ENCODE assay signal across 8 cellular contexts in genomic region chrX:53682885-53683555, GRCh38. TPM values are rescaled to one million over a fixed set of nuclear protein-coding genes. Genes with fewer than 3 reads are reported as not detected.
DNase-seq lines count a peak whose midpoint lies in the region; ATAC-seq and TF ChIP-seq lines count a peak whose summit lies in the region.

No MANE protein-coding gene starts in this region.

- H3K27me3 Mint-ChIP-seq in brain, result peaks cover 9% of the 10 kb centered on the region

- peak overlapping the region; percentile 97 for H3K9ac ChIP-seq in KMS-11

- H3K9me3 ChIP-seq in SJSA1 (replicated peaks), result no peaks in the 10 kb centered on the region

- no peak overlapping the region for H2AFZ ChIP-seq in KMS-11 (ENCODE audit: low read depth)

- peak overlapping the region; percentile 89 to 98 (median 98) for H3K27ac Mint-ChIP-seq in brain
- H3K27ac Mint-ChIP-seq in stimulated activated effector memory CD8-positive, alpha-beta T cell treated with anti-CD3 and anti-CD28 coated beads, Interleukin-12 subunit alpha, Interleukin-12 subunit beta, amount 100 ng/mL, for 72 hours, result peak overlapping the region; percentile 98

- no peaks in the 10 kb centered on the region for H4K20me1 ChIP-seq in KMS-11 (ENCODE audit: insufficient read depth)

- DNase-seq in DMS79 treated with DMSO at 0.1 percent for 48 hours (lab: John Stamatoyannopoulos, UW) (peak; percentile 8), SJSA1 (ENCODE audit: low read depth in 1 of 2, low spot score in 2 of 2) (peak; percentile 43 to 48), kidney tubule cell (ENCODE audit: low spot score) (peak; percentile 62), DMS153 (lab: John Stamatoyannopoulos, UW) (no peak)
- DNase-seq in stimulated activated effector memory CD8-positive, alpha-beta T cell treated with anti-CD3 and anti-CD28 coated beads, Interleukin-12 subunit alpha, Interleukin-12 subunit beta, amount 100 ng/mL, for 72 hours (ENCODE audit: low spot score in 2 of 2), result peak; percentile 6 to 58

- TF ChIP-seq CTCF in KMS-11 (conservative IDR thresholded peaks at IDR 0.05; ENCODE audit: low read depth, low read length), result no peak
- no peak for TF ChIP-seq CTCF in brain (conservative IDR thresholded peaks at IDR 0.05)

- peak overlapping the region; percentile 89 to 96 (median 91) for H3K4me3 Mint-ChIP-seq in brain
- peak overlapping the region; percentile 88 for H3K4me3 Mint-ChIP-seq in stimulated activated effector memory CD8-positive, alpha-beta T cell treated with anti-CD3 and anti-CD28 coated beads, Interleukin-12 subunit alpha, Interleukin-12 subunit beta, amount 100 ng/mL, for 72 hours

- H3K36me3 Mint-ChIP-seq in brain, result peaks cover 22% of the 10 kb centered on the region
- H3K36me3 Mint-ChIP-seq in stimulated activated effector memory CD8-positive, alpha-beta T cell treated with anti-CD3 and anti-CD28 coated beads, Interleukin-12 subunit alpha, Interleukin-12 subunit beta, amount 100 ng/mL, for 72 hours, result peaks cover 90% of the 10 kb centered on the region

- H3K27me3 ChIP-seq in KMS-11 (ENCODE audit: insufficient read depth, low read depth), result no peaks in the 10 kb centered on the region
- no peaks in the 10 kb centered on the region for H3K27me3 ChIP-seq in SJSA1 (replicated peaks)

- peaks cover 0 to 19% (median 0%) of the 10 kb centered on the region in 5 experiments for H3K9me3 Mint-ChIP-seq in brain
- no peaks in the 10 kb centered on the region for H3K9me3 Mint-ChIP-seq in stimulated activated effector memory CD8-positive, alpha-beta T cell treated with anti-CD3 and anti-CD28 coated beads, Interleukin-12 subunit alpha, Interleukin-12 subunit beta, amount 100 ng/mL, for 72 hours

- H3K4me3 ChIP-seq in KMS-11 (IDR thresholded peaks at IDR 0.05; ENCODE audit: insufficient read depth, low read depth, low read length) (no peak overlapping the region), SJSA1 (peak overlapping the region; percentile 71)

- peaks cover 38% of the 10 kb centered on the region for H3K4me1 Mint-ChIP-seq in brain
- peaks cover 29% of the 10 kb centered on the region for H3K4me1 Mint-ChIP-seq in stimulated activated effector memory CD8-positive, alpha-beta T cell treated with anti-CD3 and anti-CD28 coated beads, Interleukin-12 subunit alpha, Interleukin-12 subunit beta, amount 100 ng/mL, for 72 hours

- ATAC-seq in stimulated activated effector memory CD8-positive, alpha-beta T cell treated with anti-CD3 and anti-CD28 coated beads, Interleukin-12 subunit alpha, Interleukin-12 subunit beta, amount 100 ng/mL, for 72 hours, result no peak
- ATAC-seq in GM21723 (IDR thresholded peaks at IDR 0.05; ENCODE audit: unreplicated experiment), result no peak

- peak overlapping the region; percentile 89 for H3K4me2 ChIP-seq in KMS-11

- H3K36me3 ChIP-seq in KMS-11 (ENCODE audit: insufficient read depth) (no peaks in the 10 kb centered on the region), SJSA1 (peaks cover 36% of the 10 kb centered on the region)

- peaks cover 42% of the 10 kb centered on the region for H3K4me1 ChIP-seq in KMS-11 (ENCODE audit: low read depth, poor library complexity, severe bottlenecking)
- H3K4me1 ChIP-seq in SJSA1 (replicated peaks), result 0 out of 2 replicates have a peak, but pooled peaks cover 4% of the 10 kb centered on the region

- peaks cover 72% of the 10 kb centered on the region for H3K79me2 ChIP-seq in KMS-11 (ENCODE audit: insufficient read depth, low read depth)

- H3K27ac ChIP-seq in KMS-11 (peak overlapping the region; percentile 94), SJSA1 (peak overlapping the region; percentile 89)

RNA-seq across cellular contexts. Expression of gene HUWE1, which starts 3.5 kb away (rescaled TPM):
- total RNA-seq in SJSA1 (2014; rRNA removed; shearing (Covaris generic)), result 34.8 and 57.0 TPM in 2 replicates
- polyA plus RNA-seq in brain (ENCODE audit: insufficient read depth, low read depth, low replicate concordance), result 105 TPM
